9 cellular contexts compared by ENCODE assay signal in genomic region chr4:4822286-4822685, GRCh38. TPM values are rescaled to one million over a fixed set of nuclear protein-coding genes. Genes with fewer than 3 reads are reported as not detected.
"Had no signal": no experiment of that assay in that cellular context is flagged by ENCODE, and none has a peak within 500 bp of the region (broad histone marks: within the 10 kb centered on the region; RNA-seq: fewer than 3 reads in every experiment).

No MANE protein-coding gene starts in this region.

RNA-seq across cellular contexts. Expression of gene MSX1, which starts 37.2 kb away (rescaled TPM):
- total RNA-seq: activated B cell treated with CpG ODN at 0.5 μM for 24 hours; activated CD4-positive, alpha-beta memory T cell treated with anti-CD3 and anti-CD28 coated beads, Interleukin-2, amount 10 ng/mL, durations not matched to agents 7 days and 5 days; activated CD4-positive, alpha-beta T cell treated with anti-CD3 and anti-CD28 coated beads, Interleukin-2, amount 10 ng/mL, durations not matched to agents 24 days and 14 days; activated CD4-positive, alpha-beta T cell treated with anti-CD3 and anti-CD28 coated beads, Interleukin-2, amount 10 ng/mL, durations not matched to agents 7 days and 5 days; activated CD8-positive, alpha-beta T cell treated with anti-CD3 and anti-CD28 coated beads, Interleukin-2, amount 10 ng/mL, durations not matched to agents 7 days and 5 days; T-cell; T-helper 1 cell treated with Interleukin-12 subunit alpha and Interleukin-12 subunit beta and Interleukin-4 antibody, amounts not matched to agents 30 ng/mL and 1 ng/mL, for 36 hours; T-helper 17 cell; T-helper 2 cell treated with Interferon-gamma antibody and Interleukin-4, amounts not matched to agents 100 ng/mL and 5 ng/mL, for 36 hours had no signal
